ENCODE assay signal across 29 cellular contexts in genomic region chr11:14954581-14954980, GRCh38. TPM values are rescaled to one million over a fixed set of nuclear protein-coding genes. Genes with fewer than 3 reads are reported as not detected.
"Had no signal": no experiment of that assay in that cellular context is flagged by ENCODE, and none has a peak within 500 bp of the region (broad histone marks: within the 10 kb centered on the region; RNA-seq: fewer than 3 reads in every experiment).

No MANE protein-coding gene starts in this region.

- H3K9me3 ChIP-seq: colonic mucosa, gastroesophageal sphincter had no signal

- H3K4me1 ChIP-seq: colonic mucosa, gastroesophageal sphincter had no signal

- DNase-seq: activated CD4-positive, alpha-beta T cell treated with anti-CD3 and anti-CD28 coated beads for 4 hours; activated CD4-positive, alpha-beta T cell treated with anti-CD3 and anti-CD28 coated beads, Interleukin-2, amount 50 U/mL, for 1 hour; activated CD4-positive, alpha-beta T cell treated with anti-CD3 and anti-CD28 coated beads, Interleukin-2, amount 50 U/mL, for 48 hours; activated CD4-positive, CD25-positive, alpha-beta regulatory T cell; activated CD4-positive, CD25-positive, alpha-beta regulatory T cell treated with anti-CD3 and anti-CD28 coated beads, Interleukin-2, amount 50 U/mL, for 72 hours; activated CD8-positive, alpha-beta memory T cell treated with anti-CD3 and anti-CD28 coated beads for 24 hours; activated CD8-positive, alpha-beta T cell treated with anti-CD3 and anti-CD28 coated beads for 36 hours; activated effector memory CD4-positive, alpha-beta T cell treated with Interleukin-2 at 50 U/mL for 16 hours; activated gamma-delta T cell treated with Interleukin-2 at 50 U/mL for 16 hours; activated naive CD4-positive, alpha-beta T cell treated with anti-CD3 and anti-CD28 coated beads, Interleukin-2, amount 50 U/mL, for 16 hours; activated naive CD4-positive, alpha-beta T cell treated with Interleukin-2 at 50 U/mL for 16 hours; activated T-cell treated with anti-CD3 and anti-CD28 coated beads, Interleukin-2, amount 50 U/mL, for 4 hours; amniotic stem cell; anterior cingulate cortex; brain microvascular endothelial cell; central memory CD4-positive, alpha-beta T cell; cerebellar nuclear complex; colonic mucosa; effector CD8-positive, alpha-beta T cell; foreskin melanocyte; T-helper 2 cell had no signal

- H3K27ac ChIP-seq: brain microvascular endothelial cell, colonic mucosa, gastroesophageal sphincter had no signal

- ATAC-seq: activated CD8-positive, alpha-beta T cell treated with anti-CD3 and anti-CD28 coated beads for 36 hours; activated T-cell treated with anti-CD3 and anti-CD28 coated beads, Interleukin-2, amount 50 U/mL, for 4 hours; activated T-helper 17 cell treated with anti-CD3 and anti-CD28 coated beads, Interleukin-2, amount 50 U/mL, for 72 hours; esophagus mucosa; gastroesophageal sphincter had no signal

- H3K27me3 ChIP-seq: brain microvascular endothelial cell, colonic mucosa, gastroesophageal sphincter had no signal

- H3K4me3 ChIP-seq: colonic mucosa, gastroesophageal sphincter had no signal

- H3K36me3 ChIP-seq: brain microvascular endothelial cell, colonic mucosa, gastroesophageal sphincter had no signal

RNA-seq across cellular contexts. Expression of gene CALCA, which starts 17.6 kb away (rescaled TPM):
- total RNA-seq: activated CD8-positive, alpha-beta T cell treated with anti-CD3 and anti-CD28 coated beads for 36 hours; activated T-cell treated with anti-CD3 and anti-CD28 coated beads, Interleukin-2, amount 50 U/mL, for 4 hours; activated T-helper 17 cell treated with anti-CD3 and anti-CD28 coated beads, Interleukin-2, amount 50 U/mL, for 72 hours; astrocyte; dermis microvascular lymphatic vessel endothelial cell; endothelial cell of umbilical vein; esophagus mucosa; gastroesophageal sphincter; glomerular endothelial cell; T-helper 1 cell treated with Interleukin-12 subunit alpha and Interleukin-12 subunit beta and Interleukin-4 antibody, amounts not matched to agents 30 ng/mL and 1 ng/mL, for 36 hours had no signal
